16 cellular contexts compared by ENCODE assay signal in the genomic region with DNA sequence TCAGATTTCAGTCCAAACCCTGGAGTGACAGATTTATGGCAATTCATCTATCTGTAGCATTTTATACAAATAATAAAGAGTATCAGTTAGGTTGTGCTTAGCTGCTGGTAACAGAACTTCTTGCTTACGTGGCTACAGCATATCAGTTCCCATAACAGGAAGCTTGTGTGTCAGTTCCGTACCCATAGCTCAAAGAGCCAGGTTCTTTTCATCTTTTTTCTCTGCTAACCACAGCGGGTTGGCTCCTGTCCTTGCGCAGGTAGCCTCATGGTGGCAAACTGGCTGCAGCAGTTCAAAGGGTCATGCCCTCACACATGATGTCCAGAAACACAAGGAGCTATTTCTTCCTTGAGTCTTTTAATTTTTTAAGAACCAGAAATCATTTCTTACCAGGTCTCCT.
DNase-seq lines count a peak whose midpoint lies in the region; ATAC-seq and TF ChIP-seq lines count a peak whose summit lies in the region.
"Had no signal": no experiment of that assay in that cellular context is flagged by ENCODE, and none has a peak within 500 bp of the region (broad histone marks: within the 10 kb centered on the region; RNA-seq: fewer than 3 reads in every experiment).

No MANE protein-coding gene starts in this region.

- no peaks in the 10 kb centered on the region for H3K9me3 ChIP-seq in thymus (ENCODE audit: control insufficient read depth)
- H3K9me3 ChIP-seq: testis had no signal

- peak overlapping the region; percentile 52 for H3K27ac ChIP-seq in thymus (ENCODE audit: low read depth)
- H3K27ac ChIP-seq: testis had no signal

- peaks cover 16% of the 10 kb centered on the region for H3K9me3 Mint-ChIP-seq in activated CD8-positive, alpha-beta T cell treated with anti-CD3 and anti-CD28 coated beads for 36 hours
- peaks cover 4% of the 10 kb centered on the region for H3K9me3 Mint-ChIP-seq in activated naive CD8-positive, alpha-beta T cell treated with anti-CD3 and anti-CD28 coated beads, Interleukin-2, amount 10 ng/mL, durations not matched to agents 7 days and 5 days
- H3K9me3 Mint-ChIP-seq in immature natural killer cell (peaks cover 0 to 5% (median 0%) of the 10 kb centered on the region in 6 donors), mesothelial cell of epicardium (peaks cover 3% of the 10 kb centered on the region)

- no peak overlapping the region for H3K4me3 Mint-ChIP-seq in activated CD8-positive, alpha-beta T cell treated with anti-CD3 and anti-CD28 coated beads for 36 hours
- peak overlapping the region; percentile 36 for H3K4me3 Mint-ChIP-seq in activated naive CD8-positive, alpha-beta T cell treated with anti-CD3 and anti-CD28 coated beads, Interleukin-2, amount 10 ng/mL, durations not matched to agents 7 days and 5 days
- no peak overlapping the region for H3K4me3 Mint-ChIP-seq in immature natural killer cell
- H3K4me3 Mint-ChIP-seq in mesothelial cell of epicardium = no peak overlapping the region
- H3K4me3 Mint-ChIP-seq: IgD-negative memory B cell had no signal

- H3K4me1 ChIP-seq in thymus (ENCODE audit: control insufficient read depth, insufficient read depth, low read length) = peaks cover 4% of the 10 kb centered on the region
- H3K4me1 ChIP-seq: testis had no signal

- peaks cover 45% of the 10 kb centered on the region for H3K4me1 Mint-ChIP-seq in activated CD8-positive, alpha-beta T cell treated with anti-CD3 and anti-CD28 coated beads for 36 hours (ENCODE audit: low read depth)
- peaks cover 16% of the 10 kb centered on the region for H3K4me1 Mint-ChIP-seq in activated naive CD8-positive, alpha-beta T cell treated with anti-CD3 and anti-CD28 coated beads, Interleukin-2, amount 10 ng/mL, durations not matched to agents 7 days and 5 days
- H3K4me1 Mint-ChIP-seq in immature natural killer cell (no peaks in the 10 kb centered on the region), mesothelial cell of epicardium (peaks cover 16% of the 10 kb centered on the region)
- H3K4me1 Mint-ChIP-seq: IgD-negative memory B cell had no signal

- WGBS in thymus = 26% methylated on average over 4 of the region's 4 CpGs

- peak overlapping the region; percentile 89 for H3K27ac Mint-ChIP-seq in activated CD8-positive, alpha-beta T cell treated with anti-CD3 and anti-CD28 coated beads for 36 hours
- peak overlapping the region; percentile 81 for H3K27ac Mint-ChIP-seq in activated naive CD8-positive, alpha-beta T cell treated with anti-CD3 and anti-CD28 coated beads, Interleukin-2, amount 10 ng/mL, durations not matched to agents 7 days and 5 days
- no peak overlapping the region for H3K27ac Mint-ChIP-seq in immature natural killer cell
- H3K27ac Mint-ChIP-seq in mesothelial cell of epicardium = no peak overlapping the region

- ATAC-seq in activated CD8-positive, alpha-beta T cell treated with anti-CD3 and anti-CD28 coated beads for 36 hours = peak; percentile 28
- ATAC-seq in activated naive CD8-positive, alpha-beta T cell treated with anti-CD3 and anti-CD28 coated beads, Interleukin-2, amount 10 ng/mL, durations not matched to agents 7 days and 5 days (ENCODE audit: low read depth) = peak; percentile 79
- ATAC-seq: HCT116, left cardiac atrium had no signal

- no peak overlapping the region for H3K4me3 ChIP-seq in thymus (ENCODE audit: low read length)
- H3K4me3 ChIP-seq: testis had no signal

- POLR2A ChIA-PET in activated CD8-positive, alpha-beta T cell treated with anti-CD3 and anti-CD28 coated beads for 36 hours (lab: Charles Lee) = interaction anchor here (1.1 to 2.1 kb wide), 2 partner anchors 8 to 14 kb away, joined by 3 to 8 read pairs; no protein-coding TSS in a partner anchor
- POLR2A ChIA-PET in activated naive CD8-positive, alpha-beta T cell treated with anti-CD3 and anti-CD28 coated beads, Interleukin-2, amount 10 ng/mL, durations not matched to agents 7 days and 5 days (lab: Charles Lee) = no interaction called here

- peaks cover 29% of the 10 kb centered on the region for H3K36me3 Mint-ChIP-seq in activated CD8-positive, alpha-beta T cell treated with anti-CD3 and anti-CD28 coated beads for 36 hours (ENCODE audit: low read depth)
- peaks cover 3% of the 10 kb centered on the region for H3K36me3 Mint-ChIP-seq in activated naive CD8-positive, alpha-beta T cell treated with anti-CD3 and anti-CD28 coated beads, Interleukin-2, amount 10 ng/mL, durations not matched to agents 7 days and 5 days
- H3K36me3 Mint-ChIP-seq in immature natural killer cell (no peaks in the 10 kb centered on the region), mesothelial cell of epicardium (no peaks in the 10 kb centered on the region)
- H3K36me3 Mint-ChIP-seq: IgD-negative memory B cell had no signal

- H3K36me3 ChIP-seq in thymus (ENCODE audit: control insufficient read depth, insufficient read depth) = no peaks in the 10 kb centered on the region

- intact Hi-C loops in activated CD8-positive, alpha-beta T cell treated with anti-CD3 and anti-CD28 coated beads for 36 hours (cut with micrococcal nuclease) = loop anchor here (10.0 kb wide), 2 partner anchors 109 to 1041 kb away; a partner anchor contains a TSS

- H3K27me3 Mint-ChIP-seq in activated CD8-positive, alpha-beta T cell treated with anti-CD3 and anti-CD28 coated beads for 36 hours = no peaks in the 10 kb centered on the region
- H3K27me3 Mint-ChIP-seq in activated naive CD8-positive, alpha-beta T cell treated with anti-CD3 and anti-CD28 coated beads, Interleukin-2, amount 10 ng/mL, durations not matched to agents 7 days and 5 days = no peaks in the 10 kb centered on the region
- H3K27me3 Mint-ChIP-seq in immature natural killer cell (ENCODE audit: low read depth in 3 of 3) = peaks cover 0 to 2% (median 0%) of the 10 kb centered on the region in 3 donors
- no peaks in the 10 kb centered on the region for H3K27me3 Mint-ChIP-seq in mesothelial cell of epicardium (ENCODE audit: low read depth)
- H3K27me3 Mint-ChIP-seq: IgD-negative memory B cell had no signal

- H3K27me3 ChIP-seq in thymus (ENCODE audit: control insufficient read depth, insufficient read depth) = no peaks in the 10 kb centered on the region
- H3K27me3 ChIP-seq: testis had no signal

- CTCF ChIA-PET in activated CD8-positive, alpha-beta T cell treated with anti-CD3 and anti-CD28 coated beads for 36 hours (lab: Charles Lee) = interaction anchor here (1.0 to 1.6 kb wide), 4 partner anchors 18 to 113 kb away, joined by 3 to 5 read pairs (median 4); no protein-coding TSS in a partner anchor

- DNase-seq in stimulated activated CD4-positive, alpha-beta T cell treated with anti-CD3 and anti-CD28 coated beads, Interleukin-15, amount 100 ng/mL, for 24 hours = peak; percentile 36
- DNase-seq in stimulated activated CD4-positive, alpha-beta T cell treated with anti-CD3 and anti-CD28 coated beads, Interleukin-12 subunit alpha, Interleukin-12 subunit beta, amount 100 ng/mL, for 4 hours = no peak
- DNase-seq in activated CD8-positive, alpha-beta T cell treated with anti-CD3 and anti-CD28 coated beads for 36 hours = peak; percentile 55
- DNase-seq in activated naive CD8-positive, alpha-beta T cell treated with anti-CD3 and anti-CD28 coated beads, Interleukin-2, amount 10 ng/mL, durations not matched to agents 7 days and 5 days = peak; percentile 27
- DNase-seq in immature natural killer cell (no peak), mesenteric fat pad (ENCODE audit: low spot score) (no peak), mesothelial cell of epicardium (ENCODE audit: low spot score in 2 of 2, unreplicated experiment in 2 of 2) (no peak)
- DNase-seq: ACHN, COR-L47, left cardiac atrium, NCI-H1092, NCI-H2171, testis had no signal

- TF ChIP-seq CTCF in activated CD8-positive, alpha-beta T cell treated with anti-CD3 and anti-CD28 coated beads for 36 hours (IDR thresholded peaks at IDR 0.05) = no peak
- TF ChIP-seq CTCF in mesothelial cell of epicardium (IDR thresholded peaks at IDR 0.05; ENCODE audit: unreplicated experiment) = no peak

Comparison
In these comparisons a context has a peak if more than half of its experiments do, and no peak if none do; other contexts are left out.
1. DNase-seq: peak in stimulated activated CD4-positive, alpha-beta T cell treated with anti-CD3 and anti-CD28 coated beads, Interleukin-15, amount 100 ng/mL, for 24 hours (single experiment), activated CD8-positive, alpha-beta T cell treated with anti-CD3 and anti-CD28 coated beads for 36 hours (single experiment) and activated naive CD8-positive, alpha-beta T cell treated with anti-CD3 and anti-CD28 coated beads, Interleukin-2, amount 10 ng/mL, durations not matched to agents 7 days and 5 days (single experiment); none in stimulated activated CD4-positive, alpha-beta T cell treated with anti-CD3 and anti-CD28 coated beads, Interleukin-12 subunit alpha, Interleukin-12 subunit beta, amount 100 ng/mL, for 4 hours (single experiment), immature natural killer cell (0 of 3), mesenteric fat pad (single experiment) and mesothelial cell of epicardium (0 of 2).
2. H3K27ac Mint-ChIP-seq: peak in activated CD8-positive, alpha-beta T cell treated with anti-CD3 and anti-CD28 coated beads for 36 hours (single experiment) and activated naive CD8-positive, alpha-beta T cell treated with anti-CD3 and anti-CD28 coated beads, Interleukin-2, amount 10 ng/mL, durations not matched to agents 7 days and 5 days (single experiment); none in immature natural killer cell (0 of 6) and mesothelial cell of epicardium (single experiment).